ENCODE assay signal across 8 cellular contexts in genomic region chr6:108293527-108294296, GRCh38. TPM values are rescaled to one million over a fixed set of nuclear protein-coding genes. Genes with fewer than 3 reads are reported as not detected.
DNase-seq lines count a peak whose midpoint lies in the region; ATAC-seq and TF ChIP-seq lines count a peak whose summit lies in the region.

No MANE protein-coding gene starts in this region.

- H3K9me3 Mint-ChIP-seq in CD4-positive, alpha-beta memory T cell: no peaks in the 10 kb centered on the region
- no peaks in the 10 kb centered on the region for H3K9me3 Mint-ChIP-seq in natural killer cell treated with Interleukin-12 subunit alpha and Interleukin-12 subunit beta and Interleukin-15 and Interleukin-18, amount 100 ng/mL, for 72 hours

- POLR2A ChIA-PET in CD4-positive, alpha-beta memory T cell (lab: Charles Lee; ENCODE audit: partially characterized antibody): interaction anchor here (0.6 to 3.8 kb wide), 6 partner anchors 12 to 1746 kb away, joined by 3 to 86 read pairs (median 3); partner anchors contain the start of gene SNX3

- no peaks in the 10 kb centered on the region for H3K27me3 ChIP-seq in CD4-positive, alpha-beta memory T cell (ENCODE audit: insufficient read depth, low read length)

- H3K36me3 Mint-ChIP-seq in CD4-positive, alpha-beta memory T cell: peaks cover 0 to 5% of the 10 kb centered on the region in 2 donors
- peaks cover 6% of the 10 kb centered on the region for H3K36me3 Mint-ChIP-seq in natural killer cell treated with Interleukin-12 subunit alpha and Interleukin-12 subunit beta and Interleukin-15 and Interleukin-18, amount 100 ng/mL, for 72 hours

- peak overlapping the region; percentile 91 to 100 (median 99) for H3K27ac Mint-ChIP-seq in CD4-positive, alpha-beta memory T cell
- H3K27ac Mint-ChIP-seq in natural killer cell treated with Interleukin-12 subunit alpha and Interleukin-12 subunit beta and Interleukin-15 and Interleukin-18, amount 100 ng/mL, for 72 hours: peak overlapping the region; percentile 97 to 99

- H3K36me3 ChIP-seq in CD4-positive, alpha-beta memory T cell (ENCODE audit: insufficient read depth, low read length): no peaks in the 10 kb centered on the region

- no peak for TF ChIP-seq POLR2A in NB4 (IDR thresholded peaks at IDR 0.05; ENCODE audit: extremely low read depth, insufficient read length)

- peaks cover 6 to 19% (median 14%) of the 10 kb centered on the region in 4 donors for H3K4me1 Mint-ChIP-seq in CD4-positive, alpha-beta memory T cell
- H3K4me1 Mint-ChIP-seq in natural killer cell treated with Interleukin-12 subunit alpha and Interleukin-12 subunit beta and Interleukin-15 and Interleukin-18, amount 100 ng/mL, for 72 hours (ENCODE audit: low read depth in 2 of 2): peaks cover 10 to 15% of the 10 kb centered on the region in 2 donors

- ATAC-seq in natural killer cell treated with Interleukin-12 subunit alpha and Interleukin-12 subunit beta and Interleukin-15 and Interleukin-18, amount 100 ng/mL, for 72 hours: no peak
- ATAC-seq in HG03159 (IDR thresholded peaks at IDR 0.05; ENCODE audit: unreplicated experiment) (no peak), GM19395 (IDR thresholded peaks at IDR 0.05; ENCODE audit: unreplicated experiment) (no peak), HG03520 (IDR thresholded peaks at IDR 0.05; ENCODE audit: unreplicated experiment) (no peak)

- H3K4me3 ChIP-seq in CD4-positive, alpha-beta memory T cell (ENCODE audit: low read length in 2 of 2): peak overlapping the region; percentile 68 to 98
- peak overlapping the region; percentile 98 for H3K4me3 ChIP-seq in NB4 (ENCODE audit: low read depth, low read length)

- peak overlapping the region; percentile 96 to 99 (median 98) for H3K4me3 Mint-ChIP-seq in CD4-positive, alpha-beta memory T cell
- H3K4me3 Mint-ChIP-seq in natural killer cell treated with Interleukin-12 subunit alpha and Interleukin-12 subunit beta and Interleukin-15 and Interleukin-18, amount 100 ng/mL, for 72 hours: peak overlapping the region; percentile 90

- no peak for DNase-seq in CD4-positive, alpha-beta memory T cell
- DNase-seq in NB4 (ENCODE audit: low read depth) (peak; percentile 23), DMS 273 treated with DMSO at 0.1 percent for 48 hours (lab: John Stamatoyannopoulos, UW) (no peak)
- no peak for DNase-seq in natural killer cell treated with Interleukin-12 subunit alpha and Interleukin-12 subunit beta and Interleukin-15 and Interleukin-18, amount 100 ng/mL, for 72 hours (ENCODE audit: low spot score)

- H3K4me1 ChIP-seq in CD4-positive, alpha-beta memory T cell (ENCODE audit: insufficient read depth, low read length): peaks cover 13% of the 10 kb centered on the region

- H3K9me3 ChIP-seq in CD4-positive, alpha-beta memory T cell (ENCODE audit: control insufficient read depth in 1 of 2, low read length in 2 of 2): no peaks in the 10 kb centered on the region

- no peaks in the 10 kb centered on the region for H3K27me3 Mint-ChIP-seq in CD4-positive, alpha-beta memory T cell
- no peaks in the 10 kb centered on the region for H3K27me3 Mint-ChIP-seq in natural killer cell treated with Interleukin-12 subunit alpha and Interleukin-12 subunit beta and Interleukin-15 and Interleukin-18, amount 100 ng/mL, for 72 hours

- H3K27ac ChIP-seq in CD4-positive, alpha-beta memory T cell (ENCODE audit: low read depth, low read length): peak overlapping the region; percentile 91
- H3K27ac ChIP-seq in cingulate gyrus (ENCODE audit: low read depth, low read length): peak overlapping the region; percentile 97

- CTCF ChIA-PET in CD4-positive, alpha-beta memory T cell (lab: Charles Lee; ENCODE audit: partially characterized antibody): interaction anchor here (2.6 kb wide), 1 partner anchor 33 kb away, joined by 13 read pairs; the partner anchor contains the start of gene SNX3

- intact Hi-C loops in CD4-positive, alpha-beta memory T cell (cut with micrococcal nuclease): loop anchor here (1.0 to 10.0 kb wide), 4 partner anchors 32 to 1881 kb away; partner anchors contain the start of genes SEC63, SNX3 and WASF1

- no peak for TF ChIP-seq CTCF in NB4 (IDR thresholded peaks at IDR 0.05; ENCODE audit: low read depth, low read length)

RNA-seq across cellular contexts. Expression of gene AFG1L, which starts 1.1 kb away (rescaled TPM):
- total RNA-seq in CD4-positive, alpha-beta memory T cell: 1 to 10 TPM; 6.3 to 6.6 TPM
- 1 to 10 TPM; 1.5 to 2.7 TPM for polyA plus RNA-seq in CD4-positive, alpha-beta memory T cell
- 1 to 10 TPM; 4.6 to 5.0 TPM for total RNA-seq in natural killer cell treated with Interleukin-12 subunit alpha and Interleukin-12 subunit beta and Interleukin-15 and Interleukin-18, amount 100 ng/mL, for 72 hours

RNA-seq across cellular contexts. Expression of gene SNX3, which starts 32.9 kb away (rescaled TPM):
- 10 to 100 TPM; 65.9 to 66.6 TPM for total RNA-seq in CD4-positive, alpha-beta memory T cell
- 100 to 1,000 TPM; 188 to 261 TPM for polyA plus RNA-seq in CD4-positive, alpha-beta memory T cell
- total RNA-seq in natural killer cell treated with Interleukin-12 subunit alpha and Interleukin-12 subunit beta and Interleukin-15 and Interleukin-18, amount 100 ng/mL, for 72 hours: 10 to 100 TPM; 40.8 to 76.6 TPM
